Comparison of ENCODE assay signal across 22 cellular contexts in genomic region chr4:1328267-1329155, GRCh38. TPM values are rescaled to one million over a fixed set of nuclear protein-coding genes. Genes with fewer than 3 reads are reported as not detected.
DNase-seq lines count a peak whose midpoint lies in the region; ATAC-seq lines count a peak whose summit lies in the region.
"Had no signal": no experiment of that assay in that cellular context is flagged by ENCODE, and none has a peak within 500 bp of the region (broad histone marks: within the 10 kb centered on the region; RNA-seq: fewer than 3 reads in every experiment).

No MANE protein-coding gene starts in this region.

- POLR2A ChIA-PET in naive thymus-derived CD8-positive, alpha-beta T cell (lab: Charles Lee): interaction anchor here (0.8 to 2.6 kb wide), 5 partner anchors 12 to 39 kb away, joined by 3 to 27 read pairs (median 3); partner anchors contain the start of genes MAEA and UVSSA

- H3K27me3 Mint-ChIP-seq in central memory CD8-positive, alpha-beta T cell: no peaks in the 10 kb centered on the region
- H3K27me3 Mint-ChIP-seq in naive thymus-derived CD8-positive, alpha-beta T cell: no peaks in the 10 kb centered on the region
- H3K27me3 Mint-ChIP-seq: activated B cell treated with CpG ODN at 0.5 μM for 24 hours; natural killer cell treated with Interleukin-12 subunit alpha and Interleukin-12 subunit beta and Interleukin-15 and Interleukin-18, amount 100 ng/mL, for 72 hours; stimulated activated naive CD8-positive, alpha-beta T cell treated with anti-CD3 and anti-CD28 coated beads, Interleukin-15, Interleukin-2, amounts not matched to agents 100 ng/mL and 50 ng/mL, for 24 hours; T-cell had no signal

- H4K20me1 ChIP-seq in BLaER1: peaks cover 88% of the 10 kb centered on the region

- H3K27ac ChIP-seq in BLaER1: peak overlapping the region; percentile 65; the same call in 1 of the 2 replicates
- H3K27ac ChIP-seq: adrenal gland, foreskin keratinocyte, testis had no signal

- no peaks in the 10 kb centered on the region for H3K9me3 ChIP-seq in BLaER1
- H3K9me3 ChIP-seq: adrenal gland, esophagus squamous epithelium, testis had no signal

- no peaks in the 10 kb centered on the region for H3K27me3 ChIP-seq in BLaER1
- H3K27me3 ChIP-seq in H7 (ENCODE audit: control insufficient read depth, insufficient read depth, low read length): no peaks in the 10 kb centered on the region
- H3K27me3 ChIP-seq: adrenal gland, esophagus squamous epithelium, foreskin keratinocyte, testis had no signal

- no peaks in the 10 kb centered on the region for H3K9me3 Mint-ChIP-seq in central memory CD8-positive, alpha-beta T cell
- H3K9me3 Mint-ChIP-seq in naive thymus-derived CD8-positive, alpha-beta T cell: no peaks in the 10 kb centered on the region
- H3K9me3 Mint-ChIP-seq: activated B cell treated with CpG ODN at 0.5 μM for 24 hours; natural killer cell treated with Interleukin-12 subunit alpha and Interleukin-12 subunit beta and Interleukin-15 and Interleukin-18, amount 100 ng/mL, for 72 hours; stimulated activated naive CD8-positive, alpha-beta T cell treated with anti-CD3 and anti-CD28 coated beads, Interleukin-15, Interleukin-2, amounts not matched to agents 100 ng/mL and 50 ng/mL, for 24 hours; T-cell had no signal

- H3K36me3 ChIP-seq in BLaER1 (peaks cover 96% of the 10 kb centered on the region), H7 (replicated peaks; ENCODE audit: control insufficient read depth, insufficient read depth, low read length) (peaks cover 6% of the 10 kb centered on the region)

- ATAC-seq in central memory CD8-positive, alpha-beta T cell (replicated peaks; ENCODE audit: extremely low read depth, poor library complexity, severe bottlenecking): no peak
- ATAC-seq in naive thymus-derived CD8-positive, alpha-beta T cell: no peak

- no peak overlapping the region for H3K4me3 Mint-ChIP-seq in central memory CD8-positive, alpha-beta T cell
- H3K4me3 Mint-ChIP-seq in naive thymus-derived CD8-positive, alpha-beta T cell: peak overlapping the region in 3 of 10 donors; percentile 64 to 80 (median 69)
- H3K4me3 Mint-ChIP-seq: activated B cell treated with CpG ODN at 0.5 μM for 24 hours; natural killer cell treated with Interleukin-12 subunit alpha and Interleukin-12 subunit beta and Interleukin-15 and Interleukin-18, amount 100 ng/mL, for 72 hours; stimulated activated naive CD8-positive, alpha-beta T cell treated with anti-CD3 and anti-CD28 coated beads, Interleukin-15, Interleukin-2, amounts not matched to agents 100 ng/mL and 50 ng/mL, for 24 hours had no signal

- peaks cover 75% of the 10 kb centered on the region for H3K4me1 ChIP-seq in BLaER1
- H3K4me1 ChIP-seq: testis had no signal

- peak overlapping the region; percentile 45; the same call in 1 of the 2 replicates for H3K9ac ChIP-seq in BLaER1

- peaks cover 15% of the 10 kb centered on the region for H3K36me3 Mint-ChIP-seq in central memory CD8-positive, alpha-beta T cell (ENCODE audit: insufficient read depth)
- H3K36me3 Mint-ChIP-seq in naive thymus-derived CD8-positive, alpha-beta T cell: peaks cover 0 to 28% (median 2%) of the 10 kb centered on the region in 3 donors
- H3K36me3 Mint-ChIP-seq: natural killer cell treated with Interleukin-12 subunit alpha and Interleukin-12 subunit beta and Interleukin-15 and Interleukin-18, amount 100 ng/mL, for 72 hours had no signal

- peaks cover 30% of the 10 kb centered on the region for H3K4me1 Mint-ChIP-seq in central memory CD8-positive, alpha-beta T cell
- peaks cover 17 to 40% (median 29%) of the 10 kb centered on the region in 4 donors for H3K4me1 Mint-ChIP-seq in naive thymus-derived CD8-positive, alpha-beta T cell
- H3K4me1 Mint-ChIP-seq: activated B cell treated with CpG ODN at 0.5 μM for 24 hours had no signal

- peak overlapping the region; percentile 91 for H3K27ac Mint-ChIP-seq in central memory CD8-positive, alpha-beta T cell (ENCODE audit: low read depth)
- H3K27ac Mint-ChIP-seq in naive thymus-derived CD8-positive, alpha-beta T cell: peak overlapping the region in 9 of 10 donors; percentile 71 to 96 (median 93)
- H3K27ac Mint-ChIP-seq: activated B cell treated with CpG ODN at 0.5 μM for 24 hours; stimulated activated naive CD8-positive, alpha-beta T cell treated with anti-CD3 and anti-CD28 coated beads, Interleukin-15, Interleukin-2, amounts not matched to agents 100 ng/mL and 50 ng/mL, for 24 hours had no signal

- peak; percentile 57 for DNase-seq in H7
- no peak for DNase-seq in central memory CD8-positive, alpha-beta T cell (ENCODE audit: low spot score in 2 of 2)
- DNase-seq in naive thymus-derived CD8-positive, alpha-beta T cell: peak in 1 of 10 donors; percentile 61
- no peak for DNase-seq in NOMO-1 treated with DMSO at 0.1 percent for 48 hours (lab: John Stamatoyannopoulos, UW; ENCODE audit: unreplicated experiment)
- DNase-seq in COLO668 (lab: John Stamatoyannopoulos, UW; ENCODE audit: unreplicated experiment): no peak
- DNase-seq in NCI-H345 (lab: John Stamatoyannopoulos, UW): no peak
- DNase-seq: activated B cell treated with CpG ODN at 0.5 μM for 24 hours, adrenal gland, esophagus squamous epithelium, foreskin keratinocyte, head of caudate nucleus, IMR-90, NCI-H1436 treated with DMSO at 0.1 percent for 48 hours, NCI-H226, NCI-H774, retina, small intestine, testis had no signal

- H3K4me3 ChIP-seq in BLaER1 (no peak overlapping the region), H7 (ENCODE audit: insufficient read depth, low read depth, low read length) (no peak overlapping the region)
- H3K4me3 ChIP-seq: adrenal gland, esophagus squamous epithelium, testis had no signal

- H3K4me2 ChIP-seq in BLaER1: peak overlapping the region; percentile 36; the same call in 1 of the 2 replicates

RNA-seq across cellular contexts. Expression of gene UVSSA, which starts 18.5 kb away (rescaled TPM):
- total RNA-seq in H7 (2014; rRNA removed; shearing (Covaris generic)): 12.6 and 16.1 TPM in 2 replicates
- total RNA-seq in naive thymus-derived CD8-positive, alpha-beta T cell: 10 to 100 TPM; 39.4 to 39.5 TPM
- polyA plus RNA-seq in naive thymus-derived CD8-positive, alpha-beta T cell: 1 to 10 TPM; 1.9 to 6.2 (median 2.4) TPM

RNA-seq across cellular contexts. Expression of gene MAEA, which starts 38.8 kb away (rescaled TPM):
- 65.4 and 80.6 TPM in 2 replicates for total RNA-seq in H7 (2014; rRNA removed; shearing (Covaris generic))
- 100 to 1,000 TPM; 107 to 112 TPM for total RNA-seq in naive thymus-derived CD8-positive, alpha-beta T cell
- polyA plus RNA-seq in naive thymus-derived CD8-positive, alpha-beta T cell: 10 to 100 TPM; 56.7 to 75.1 (median 59.2) TPM
